Comparison of ENCODE assay signal across 13 cellular contexts in the genomic region with DNA sequence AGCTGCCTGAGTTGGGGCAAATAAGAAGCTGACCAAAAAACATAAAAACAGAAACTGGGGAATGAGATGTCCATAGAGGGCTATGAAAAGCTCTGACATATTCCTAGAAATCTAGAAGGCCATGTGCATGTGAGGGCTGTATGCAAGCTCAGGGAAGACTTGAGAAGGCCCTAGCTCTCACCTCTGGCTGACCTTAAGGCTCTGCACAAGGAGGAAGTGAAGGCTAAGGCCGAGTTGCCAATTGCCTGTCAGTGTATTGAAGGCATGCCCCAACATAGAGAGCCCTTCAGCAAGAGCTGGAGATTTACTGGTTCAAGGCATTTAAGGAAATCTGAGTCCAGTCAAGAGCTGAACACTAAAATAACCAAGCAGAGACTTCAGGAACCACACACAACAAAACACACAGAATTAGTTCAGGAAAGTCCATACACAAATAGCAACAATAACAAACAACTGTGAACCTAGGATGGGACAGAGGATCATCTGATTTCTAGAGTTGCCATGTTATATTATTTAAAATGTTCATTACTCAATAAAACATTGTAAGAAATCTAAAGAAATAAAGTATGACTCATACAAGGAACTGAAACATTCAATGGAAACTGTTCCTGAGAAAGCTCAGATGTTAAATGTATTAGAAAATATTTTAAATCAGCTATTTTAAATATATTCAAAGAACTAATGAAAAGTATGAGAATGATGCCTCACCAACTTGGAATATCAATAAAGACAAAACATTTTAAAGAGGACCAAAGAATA.
DNase-seq lines count a peak whose midpoint lies in the region; ATAC-seq, FAIRE-seq and TF ChIP-seq lines count a peak whose summit lies in the region.
"Had no signal": no experiment of that assay in that cellular context is flagged by ENCODE, and none has a peak within 500 bp of the region (broad histone marks: within the 10 kb centered on the region; RNA-seq: fewer than 3 reads in every experiment).

No MANE protein-coding gene starts in this region.

- H3K27me3 ChIP-seq in psoas muscle (ENCODE audit: insufficient read depth in 3 of 3, low read length in 2 of 3): no peaks in the 10 kb centered on the region

- POLR2A ChIA-PET in T-cell (lab: Charles Lee): interaction anchor here (0.6 to 0.7 kb wide), 2 partner anchors 189 to 206 kb away, joined by 5 to 7 read pairs; no protein-coding TSS in a partner anchor

- no peak for DNase-seq in T-helper 2 cell treated with Interferon-gamma antibody and Interleukin-4, amounts not matched to agents 5 μg/mL and 100 μg/mL, for 36 hours (ENCODE audit: low spot score)
- DNase-seq in T-helper 2 cell (no peak), MV-4-11 (lab: John Stamatoyannopoulos, UW) (peak; percentile 90), psoas muscle (no peak), pons (ENCODE audit: low spot score) (no peak), T-cell (no peak)
- DNase-seq: 8988T; CD4-positive, alpha-beta memory T cell; NCI-H774 had no signal

- peaks cover 53% of the 10 kb centered on the region for H3K36me3 Mint-ChIP-seq in T-helper 2 cell treated with Interferon-gamma antibody and Interleukin-4, amounts not matched to agents 5 μg/mL and 100 μg/mL, for 36 hours (ENCODE audit: low read depth)
- H3K36me3 Mint-ChIP-seq in T-cell: peaks cover 9% of the 10 kb centered on the region

- no peak overlapping the region for H3K4me3 ChIP-seq in psoas muscle
- H3K4me3 ChIP-seq: prostate gland had no signal

- no peak overlapping the region for H3K4me3 Mint-ChIP-seq in T-helper 2 cell treated with Interferon-gamma antibody and Interleukin-4, amounts not matched to agents 5 μg/mL and 100 μg/mL, for 36 hours
- no peak overlapping the region for H3K4me3 Mint-ChIP-seq in T-cell
- H3K4me3 Mint-ChIP-seq: CD4-positive, alpha-beta memory T cell; central memory CD8-positive, alpha-beta T cell had no signal

- CTCF ChIA-PET in T-cell (lab: Charles Lee): no interaction called here

- no peaks in the 10 kb centered on the region for H3K36me3 ChIP-seq in psoas muscle (ENCODE audit: insufficient read depth in 1 of 2, low read depth in 1 of 2)
- H3K36me3 ChIP-seq: prostate gland had no signal

- peaks cover 40% of the 10 kb centered on the region for H3K4me1 ChIP-seq in psoas muscle
- H3K4me1 ChIP-seq: prostate gland had no signal

- no peak for TF ChIP-seq CTCF in psoas muscle (IDR thresholded peaks at IDR 0.05)

- H3K27ac Mint-ChIP-seq in T-helper 2 cell treated with Interferon-gamma antibody and Interleukin-4, amounts not matched to agents 5 μg/mL and 100 μg/mL, for 36 hours: peak overlapping the region; percentile 49
- no peak overlapping the region for H3K27ac Mint-ChIP-seq in T-cell

- H3K9me3 ChIP-seq in psoas muscle: peaks cover 7% of the 10 kb centered on the region
- H3K9me3 ChIP-seq: prostate gland had no signal

- peaks cover 53% of the 10 kb centered on the region for H3K4me1 Mint-ChIP-seq in T-helper 2 cell treated with Interferon-gamma antibody and Interleukin-4, amounts not matched to agents 5 μg/mL and 100 μg/mL, for 36 hours (ENCODE audit: low read depth)
- peaks cover 4 to 6% (median 4%) of the 10 kb centered on the region in 3 donors for H3K4me1 Mint-ChIP-seq in T-cell

- peaks cover 50% of the 10 kb centered on the region for H3K9me3 Mint-ChIP-seq in T-helper 2 cell treated with Interferon-gamma antibody and Interleukin-4, amounts not matched to agents 5 μg/mL and 100 μg/mL, for 36 hours
- H3K9me3 Mint-ChIP-seq in T-cell: peaks cover 7 to 26% (median 15%) of the 10 kb centered on the region in 3 donors

- peak; percentile 88 for FAIRE-seq in colon (lab: Jason Lieb, UNC)

- intact Hi-C loops in psoas muscle (cut with DNase I): loop anchor here (5.0 to 10.0 kb wide), 3 partner anchors 102 to 285 kb away; no protein-coding TSS in a partner anchor

- peak overlapping the region; percentile 43 for H3K27ac ChIP-seq in psoas muscle
- H3K27ac ChIP-seq: prostate gland had no signal

- no peaks in the 10 kb centered on the region for H3K27me3 Mint-ChIP-seq in T-helper 2 cell treated with Interferon-gamma antibody and Interleukin-4, amounts not matched to agents 5 μg/mL and 100 μg/mL, for 36 hours (ENCODE audit: low read depth)
- no peaks in the 10 kb centered on the region for H3K27me3 Mint-ChIP-seq in T-cell
- H3K27me3 Mint-ChIP-seq: CD4-positive, alpha-beta memory T cell; central memory CD8-positive, alpha-beta T cell had no signal

- no peak for ATAC-seq in psoas muscle
- ATAC-seq in T-cell (replicated peaks in 1 of 4): no peak
- no peak for ATAC-seq in HG03108 (IDR thresholded peaks at IDR 0.05; ENCODE audit: unreplicated experiment)

- WGBS in psoas muscle, 3 donors: 20 to 44% (median 25%) methylated on average over 1 of the region's 1 CpG
